ENCODE assay signal across 21 cellular contexts in genomic region chr15:67785431-67785830, GRCh38. TPM values are rescaled to one million over a fixed set of nuclear protein-coding genes. Genes with fewer than 3 reads are reported as not detected.
DNase-seq lines count a peak whose midpoint lies in the region; ATAC-seq, FAIRE-seq and TF ChIP-seq lines count a peak whose summit lies in the region.
"Had no signal": no experiment of that assay in that cellular context is flagged by ENCODE, and none has a peak within 500 bp of the region (broad histone marks: within the 10 kb centered on the region; RNA-seq: fewer than 3 reads in every experiment).

No MANE protein-coding gene starts in this region.

- H3K9me2 ChIP-seq in MM.1S (replicated peaks; ENCODE audit: insufficient read depth, low read length) = no peaks in the 10 kb centered on the region

- CTCF ChIA-PET in HepG2 (lab: Yijun Ruan, JAX; ENCODE audit: low intra/inter-chr PET ratio, low total read pairs) = no interaction called here
- CTCF ChIA-PET in K562 (lab: Yijun Ruan, JAX; ENCODE audit: low intra/inter-chr PET ratio) = no interaction called here

- H2AFZ ChIP-seq in HepG2 (ENCODE audit: low read length) (no peak overlapping the region), MM.1S (ENCODE audit: low read length) (no peak overlapping the region), K562 (ENCODE audit: low read depth, low read length) (no peak overlapping the region)

- H3K36me3 ChIP-seq in HepG2 (replicated peaks in 1 of 2; ENCODE audit: control insufficient read depth in 1 of 2, insufficient read depth in 2 of 2, low read length in 2 of 2) = no peaks in the 10 kb centered on the region; a peak in 2 of 5 replicates
- no peaks in the 10 kb centered on the region for H3K36me3 ChIP-seq in right lobe of liver
- no peaks in the 10 kb centered on the region for H3K36me3 ChIP-seq in MM.1S (replicated peaks; ENCODE audit: insufficient read depth, low read length)
- H3K36me3 ChIP-seq in K562 (ENCODE audit: control insufficient read depth, insufficient read depth, low read length) = no peaks in the 10 kb centered on the region
- H3K36me3 ChIP-seq in uterus = no peaks in the 10 kb centered on the region

- DNase-seq in HepG2 (ENCODE audit: low spot score) = no peak
- no peak for DNase-seq in right lobe of liver
- no peak for DNase-seq in MM.1S
- no peak for DNase-seq in K562 (ENCODE audit: extremely low read depth in 1 of 4, low spot score in 3 of 4)
- no peak for DNase-seq in NCI-H1694 treated with DMSO at 0.1 percent for 48 hours (lab: John Stamatoyannopoulos, UW)
- DNase-seq in HuH-7.5 (ENCODE audit: low spot score) = no peak
- DNase-seq in uterus = no peak
- DNase-seq: activated CD4-positive, alpha-beta T cell treated with anti-CD3 and anti-CD28 coated beads, Interleukin-2, amount 10 ng/mL, durations not matched to agents 24 days and 14 days; Caco-2; HCEC 1CT; heart right ventricle; KBM-7; left ventricle myocardium superior; mucosa of descending colon; NCI-H1105; stimulated activated CD4-positive, alpha-beta T cell treated with anti-CD3 and anti-CD28 coated beads, Interleukin-4, amount 100 ng/mL, for 1 hour had no signal

- no peak for TF ChIP-seq RAD21 in HepG2 (CRISPR knock-in tag; IDR thresholded peaks at IDR 0.05)
- TF ChIP-seq RAD21 in K562 (CRISPR knock-in tag; conservative IDR thresholded peaks at IDR 0.05 in 1 of 2, IDR thresholded peaks at IDR 0.05 in 1 of 2) = no peak

- in situ Hi-C loops in HepG2 (cut with HindIII; ENCODE audit: extremely low pct_ligation_motif_present, low pct_unique_long_range_greater_than_20kb) = no loop called here
- in situ Hi-C loops in K562 (cut with MboI) = no loop called here

- TF ChIP-seq CTCF in HepG2 (CRISPR knock-in tag; IDR thresholded peaks at IDR 0.05) = no peak
- TF ChIP-seq CTCF in right lobe of liver (IDR thresholded peaks at IDR 0.05) = no peak
- TF ChIP-seq CTCF in MM.1S (IDR thresholded peaks at IDR 0.05; ENCODE audit: low read length) = no peak
- no peak for TF ChIP-seq CTCF in K562 (IDR thresholded peaks at IDR 0.05 in 2 of 3, conservative IDR thresholded peaks at IDR 0.05 in 1 of 3; ENCODE audit: insufficient read depth in 2 of 3, low read depth in 1 of 3, low read length in 3 of 3)
- no peak for TF ChIP-seq CTCF in uterus (IDR thresholded peaks at IDR 0.05)

- no peaks in the 10 kb centered on the region for H4K20me1 ChIP-seq in HepG2 (ENCODE audit: insufficient read depth, low read length)
- H4K20me1 ChIP-seq in MM.1S (ENCODE audit: insufficient read depth, low read length) = no peaks in the 10 kb centered on the region
- H4K20me1 ChIP-seq in K562 (replicated peaks; ENCODE audit: control insufficient read depth, insufficient read depth, low read length) = no peaks in the 10 kb centered on the region

- H3K4me2 ChIP-seq in HepG2 (ENCODE audit: low read depth, low read length) = no peak overlapping the region
- peak overlapping the region; percentile 44; the same call in 1 of the 2 replicates for H3K4me2 ChIP-seq in MM.1S (ENCODE audit: low read depth, low read length)
- H3K4me2 ChIP-seq in K562 (ENCODE audit: insufficient read depth, low read length) = no peak overlapping the region
- H3K4me2 ChIP-seq: smooth muscle cell had no signal

- POLR2A ChIA-PET in HepG2 (lab: Yijun Ruan, JAX) = no interaction called here
- POLR2A ChIA-PET in K562 (lab: Yijun Ruan, JAX) = interaction anchor here (0.6 kb wide), 1 partner anchor 48 kb away, joined by 3 read pairs; no protein-coding TSS in a partner anchor

- no peak overlapping the region for H3K27ac ChIP-seq in HepG2 (ENCODE audit: extremely low read length, insufficient read depth, low read length)
- H3K27ac ChIP-seq in right lobe of liver = no peak overlapping the region
- peak overlapping the region; percentile 82; the same call in 1 of the 2 replicates for H3K27ac ChIP-seq in MM.1S (ENCODE audit: low read length)
- no peak overlapping the region for H3K27ac ChIP-seq in K562 (ENCODE audit: extremely low read depth, low read depth, low read length)
- H3K27ac ChIP-seq in uterus = no peak overlapping the region
- H3K27ac ChIP-seq: heart right ventricle, RWPE1, vagina had no signal

- 79% methylated on average over 5 of the region's 5 CpGs for WGBS in HepG2 (ENCODE audit: low lambda C conversion rate)
- WGBS in right lobe of liver (ENCODE audit: insufficient coverage, low coverage, low lambda C conversion rate, missing lambda C conversion rate) = 90% methylated on average over 4 of the region's 5 CpGs
- WGBS in K562 (ENCODE audit: insufficient coverage, low coverage, missing lambda C conversion rate) = 45% methylated on average over 5 of the region's 5 CpGs

- no peak overlapping the region for H3K4me3 ChIP-seq in HepG2 (replicated peaks in 1 of 3; ENCODE audit: insufficient read depth in 1 of 3, low read depth in 2 of 3, low read length in 3 of 3)
- H3K4me3 ChIP-seq in right lobe of liver = no peak overlapping the region
- no peak overlapping the region for H3K4me3 ChIP-seq in MM.1S (ENCODE audit: low read length)
- no peak overlapping the region for H3K4me3 ChIP-seq in K562
- H3K4me3 ChIP-seq in uterus = no peak overlapping the region
- H3K4me3 ChIP-seq: heart right ventricle, mucosa of descending colon, smooth muscle cell, vagina had no signal

- TF ChIP-seq POLR2A in HepG2 (IDR thresholded peaks at IDR 0.05; ENCODE audit: insufficient read depth in 1 of 2, low read depth in 2 of 2, low read length in 2 of 2) (no peak), right lobe of liver (IDR thresholded peaks at IDR 0.05) (no peak), K562 (conservative IDR thresholded peaks at IDR 0.05) (no peak), uterus (IDR thresholded peaks at IDR 0.05) (no peak)

- ATAC-seq in HepG2 (no peak), right lobe of liver (no peak), K562 (no peak), GM18498 (IDR thresholded peaks at IDR 0.05; ENCODE audit: unreplicated experiment) (no peak)
- ATAC-seq: heart right ventricle, left ventricle myocardium superior, mucosa of descending colon had no signal

- H3K9me3 ChIP-seq in HepG2 (ENCODE audit: low read length) (no peaks in the 10 kb centered on the region), right lobe of liver (no peaks in the 10 kb centered on the region), MM.1S (replicated peaks; ENCODE audit: insufficient read depth, low read length) (no peaks in the 10 kb centered on the region), K562 (replicated peaks; ENCODE audit: control insufficient read depth, insufficient read depth, low read depth, low read length) (no peaks in the 10 kb centered on the region), uterus (no peaks in the 10 kb centered on the region)
- H3K9me3 ChIP-seq: Caco-2, heart right ventricle, mucosa of descending colon, vagina had no signal

- BruUV-seq in HepG2 (replicated peaks; lab: Mats Ljungman, UMichigan) (no TSS peak), K562 (replicated peaks; lab: Mats Ljungman, UMichigan) (no TSS peak)

- H3F3A ChIP-seq in MM.1S (ENCODE audit: insufficient read depth, low read length) = peaks cover 30% of the 10 kb centered on the region

- no peak for FAIRE-seq in HepG2 (lab: Jason Lieb, UNC)
- no peak for FAIRE-seq in K562 (lab: Jason Lieb, UNC)

- TF ChIP-seq EP300 in HepG2 (IDR thresholded peaks at IDR 0.05; ENCODE audit: low read depth in 2 of 2, low read length in 2 of 2) = no peak
- TF ChIP-seq EP300 in HepG2 (CRISPR knock-in tag; IDR thresholded peaks at IDR 0.05; ENCODE audit: borderline replicate concordance) = no peak
- TF ChIP-seq EP300 in K562 (IDR thresholded peaks at IDR 0.05; ENCODE audit: low read length) = no peak

- H3K27me3 ChIP-seq in HepG2 (ENCODE audit: control insufficient read depth in 1 of 2, insufficient read depth in 2 of 2, low read length in 2 of 2) (no peaks in the 10 kb centered on the region), right lobe of liver (no peaks in the 10 kb centered on the region), MM.1S (replicated peaks; ENCODE audit: insufficient read depth, low read length) (no peaks in the 10 kb centered on the region), K562 (ENCODE audit: control insufficient read depth in 2 of 2, insufficient read depth in 2 of 2, low read length in 2 of 2) (no peaks in the 10 kb centered on the region), uterus (no peaks in the 10 kb centered on the region)
- H3K27me3 ChIP-seq: heart right ventricle, vagina had no signal

- no peak overlapping the region for H3K9ac ChIP-seq in HepG2 (ENCODE audit: insufficient read depth, low read depth, low read length)
- H3K9ac ChIP-seq in MM.1S (ENCODE audit: low read length) = no peak overlapping the region
- no peak overlapping the region for H3K9ac ChIP-seq in K562 (ENCODE audit: insufficient read depth in 1 of 2, low read depth in 2 of 2, low read length in 2 of 2)

- intact Hi-C loops in HepG2 (cut with micrococcal nuclease; ENCODE audit: unreplicated experiment) (no loop called here), right lobe of liver (cut with DNase I) (no loop called here), K562 (cut with micrococcal nuclease) (no loop called here), uterus (cut with DNase I; ENCODE audit: low total_unique reads) (no loop called here)

- no peaks in the 10 kb centered on the region for H3K9me1 ChIP-seq in K562 (ENCODE audit: control insufficient read depth, insufficient read depth, low read length)

- no peaks in the 10 kb centered on the region for H3K79me2 ChIP-seq in HepG2 (ENCODE audit: insufficient read depth, low read length)
- H3K79me2 ChIP-seq in MM.1S (ENCODE audit: low read length) = no peaks in the 10 kb centered on the region
- no peaks in the 10 kb centered on the region for H3K79me2 ChIP-seq in K562 (ENCODE audit: control insufficient read depth, insufficient read depth, low read length)

- no peaks in the 10 kb centered on the region for H3K4me1 ChIP-seq in HepG2 (ENCODE audit: insufficient read depth, low read length)
- H3K4me1 ChIP-seq in right lobe of liver = no peaks in the 10 kb centered on the region
- peaks cover 33% of the 10 kb centered on the region for H3K4me1 ChIP-seq in MM.1S (ENCODE audit: low read length)
- peaks cover 0 to 8% of the 10 kb centered on the region in 2 experiments; a peak in 3 of 5 replicates for H3K4me1 ChIP-seq in K562 (replicated peaks in 1 of 2; ENCODE audit: control insufficient read depth in 2 of 2, insufficient read depth in 2 of 2, low read length in 2 of 2)
- no peaks in the 10 kb centered on the region for H3K4me1 ChIP-seq in uterus
- H3K4me1 ChIP-seq: Caco-2, vagina had no signal

RNA-seq across cellular contexts. Expression of gene SKOR1, which starts 39.9 kb away (rescaled TPM):
- total RNA-seq in HepG2 (2016; rRNA removed; fragmentation: Illumina TruSeq; extraction: Trizol) (0.09 and 0.10 TPM in 2 replicates), right lobe of liver (under 1 TPM in 5 of 6 experiments, not detected in 1; 0.05 to 0.21 (median 0.09) TPM), K562 (2014; rRNA removed) (0.12 and 0.41 TPM in 2 replicates), K562 (2014; rRNA removed; fragmentation: Illumina TruSeq; extraction: Trizol) (not detected in 2 replicates), K562 (2015; rRNA removed; fragmentation: Illumina TruSeq; extraction: Trizol) (0.07 TPM in 1 of 2 replicates, not detected in the other), K562 (2021) (0.31 TPM in 2 replicates), uterus (1 to 10 TPM in 1 of 4 donors, under 1 TPM in 2, not detected in 1; 0.35 to 1.7 (median 0.77) TPM)
- total RNA-seq in HepG2 (2016; cell fraction: cytosol; rRNA removed; fragmentation: Illumina TruSeq; extraction: Trizol; ENCODE audit: low read depth) = 0.10 TPM in 1 of 2 replicates, not detected in the other
- 0.09 TPM in 1 of 2 replicates, not detected in the other for total RNA-seq in HepG2 (2016; cell fraction: insoluble cytoplasmic fraction; rRNA removed; fragmentation: Illumina TruSeq; extraction: Trizol)
- not detected in 2 replicates for total RNA-seq in HepG2 (2016; cell fraction: membrane; rRNA removed; fragmentation: Illumina TruSeq; extraction: Trizol)
- 0.25 TPM in 1 of 2 replicates, not detected in the other for total RNA-seq in HepG2 (2016; cell fraction: nucleus; rRNA removed; fragmentation: Illumina TruSeq; extraction: Trizol)
- polyA plus RNA-seq in HepG2 (2011; rRNA removed) (0.11 and 0.14 TPM in 2 replicates), K562 (2011; rRNA removed) (0.04 and 0.08 TPM in 2 replicates), K562 (2014; fragmentation: Illumina TruSeq; extraction: Trizol) (0.04 and 0.07 TPM in 2 replicates), K562 (2014; fragmentation: Nextera tagmentation; extraction: Ambion mirVana) (not detected), K562 (2014; rRNA removed) (0.11 and 0.23 TPM in 2 replicates)
- 0.04 and 0.09 TPM in 2 replicates for polyA plus RNA-seq in HepG2 (2011; cell fraction: cytosol; rRNA removed)
- 0.96 and 1.0 TPM in 2 replicates for polyA plus RNA-seq in HepG2 (2011; cell fraction: nucleus; rRNA removed)
- polyA plus RNA-seq in HepG2 (2012) = 0.27 and 0.28 TPM in 2 replicates
- not detected in 2 replicates for polyA plus RNA-seq in HepG2 (2016; cell fraction: cytosol; fragmentation: Illumina TruSeq; extraction: Trizol; ENCODE audit: low read depth)
- polyA plus RNA-seq in HepG2 (2016; cell fraction: insoluble cytoplasmic fraction; fragmentation: Illumina TruSeq; extraction: Trizol; ENCODE audit: low read depth) = 0.05 and 0.14 TPM in 2 replicates
- polyA plus RNA-seq in HepG2 (2016; cell fraction: membrane; fragmentation: Illumina TruSeq; extraction: Trizol; ENCODE audit: low read depth) = not detected in 2 replicates
- 0.35 and 0.36 TPM in 2 replicates for polyA plus RNA-seq in HepG2 (2016; cell fraction: nucleus; fragmentation: Illumina TruSeq; extraction: Trizol; ENCODE audit: insufficient read depth, low read depth)
- polyA minus RNA-seq in HepG2 (2011; rRNA and poly(A)+ RNA removed; ENCODE audit: low replicate concordance) = 0.28 and 0.80 TPM in 2 replicates
- not detected in 2 replicates for polyA minus RNA-seq in HepG2 (2011; cell fraction: cytosol; rRNA and poly(A)+ RNA removed)
- polyA minus RNA-seq in HepG2 (2011; cell fraction: nucleus; rRNA and poly(A)+ RNA removed) = 0.75 and 0.90 TPM in 2 replicates
- total RNA-seq in K562 (2011; cell fraction: chromatin; rRNA removed; ENCODE audit: low replicate concordance) = 0.12 and 0.25 TPM in 2 replicates
- total RNA-seq in K562 (2011; cell fraction: nucleolus; rRNA removed) = 0.17 TPM in 1 of 2 replicates, not detected in the other
- total RNA-seq in K562 (2011; cell fraction: nucleoplasm; rRNA removed) = 0.07 TPM in 1 of 2 replicates, not detected in the other
- polyA plus RNA-seq in K562 (2011; cell fraction: cytosol; rRNA removed) = 0.01 and 0.07 TPM in 2 replicates
- 0.18 and 0.22 TPM in 2 replicates for polyA plus RNA-seq in K562 (2011; cell fraction: nucleus; rRNA removed)
- 0.13 and 0.43 TPM in 2 replicates for polyA plus RNA-seq in K562 (2012)
- polyA minus RNA-seq in K562 (2011; rRNA and poly(A)+ RNA removed) = 0.07 and 0.12 TPM in 2 replicates
- polyA minus RNA-seq in K562 (2011; cell fraction: cytosol; rRNA and poly(A)+ RNA removed) = 0.36 TPM in 1 of 2 replicates, not detected in the other
- 0.13 and 0.33 TPM in 2 replicates for polyA minus RNA-seq in K562 (2011; cell fraction: nucleus; rRNA and poly(A)+ RNA removed)
- total RNA-seq: Caco-2 had no signal

RNA-seq across cellular contexts. Expression of gene RNU6-1, which starts 54.4 kb away (rescaled TPM):
- total RNA-seq in HepG2 (2016; rRNA removed; fragmentation: Illumina TruSeq; extraction: Trizol) (under 0.01 TPM in 1 of 2 replicates, not detected in the other), right lobe of liver (not detected), K562 (2014; rRNA removed) (not detected in 2 replicates), K562 (2014; rRNA removed; fragmentation: Illumina TruSeq; extraction: Trizol) (not detected in 2 replicates), K562 (2015; rRNA removed; fragmentation: Illumina TruSeq; extraction: Trizol) (not detected in 2 replicates), K562 (2021) (not detected in 2 replicates), uterus (not detected)
- under 0.01 TPM in 2 replicates for total RNA-seq in HepG2 (2016; cell fraction: cytosol; rRNA removed; fragmentation: Illumina TruSeq; extraction: Trizol; ENCODE audit: low read depth)
- under 0.01 TPM in 1 of 2 replicates, not detected in the other for total RNA-seq in HepG2 (2016; cell fraction: insoluble cytoplasmic fraction; rRNA removed; fragmentation: Illumina TruSeq; extraction: Trizol)
- total RNA-seq in HepG2 (2016; cell fraction: membrane; rRNA removed; fragmentation: Illumina TruSeq; extraction: Trizol) = under 0.01 TPM in 1 of 2 replicates, not detected in the other
- not detected in 2 replicates for total RNA-seq in HepG2 (2016; cell fraction: nucleus; rRNA removed; fragmentation: Illumina TruSeq; extraction: Trizol)
- polyA plus RNA-seq in HepG2 (2011; rRNA removed) (not detected in 2 replicates), K562 (2011; rRNA removed) (not detected in 2 replicates), K562 (2014; fragmentation: Illumina TruSeq; extraction: Trizol) (not detected in 2 replicates), K562 (2014; fragmentation: Nextera tagmentation; extraction: Ambion mirVana) (not detected), K562 (2014; rRNA removed) (not detected in 2 replicates)
- not detected in 2 replicates for polyA plus RNA-seq in HepG2 (2011; cell fraction: cytosol; rRNA removed)
- polyA plus RNA-seq in HepG2 (2011; cell fraction: nucleus; rRNA removed) = not detected in 2 replicates
- not detected in 2 replicates for polyA plus RNA-seq in HepG2 (2012)
- not detected in 2 replicates for polyA plus RNA-seq in HepG2 (2016; cell fraction: cytosol; fragmentation: Illumina TruSeq; extraction: Trizol; ENCODE audit: low read depth)
- polyA plus RNA-seq in HepG2 (2016; cell fraction: insoluble cytoplasmic fraction; fragmentation: Illumina TruSeq; extraction: Trizol; ENCODE audit: low read depth) = not detected in 2 replicates
- not detected in 2 replicates for polyA plus RNA-seq in HepG2 (2016; cell fraction: membrane; fragmentation: Illumina TruSeq; extraction: Trizol; ENCODE audit: low read depth)
- polyA plus RNA-seq in HepG2 (2016; cell fraction: nucleus; fragmentation: Illumina TruSeq; extraction: Trizol; ENCODE audit: insufficient read depth, low read depth) = not detected in 2 replicates
- polyA minus RNA-seq in HepG2 (2011; rRNA and poly(A)+ RNA removed; ENCODE audit: low replicate concordance) = under 0.01 TPM in 1 of 2 replicates, not detected in the other
- polyA minus RNA-seq in HepG2 (2011; cell fraction: cytosol; rRNA and poly(A)+ RNA removed) = under 0.01 TPM in 1 of 2 replicates, not detected in the other
- polyA minus RNA-seq in HepG2 (2011; cell fraction: nucleus; rRNA and poly(A)+ RNA removed) = not detected in 2 replicates
- total RNA-seq in K562 (2011; cell fraction: chromatin; rRNA removed; ENCODE audit: low replicate concordance) = not detected in 2 replicates
- not detected in 2 replicates for total RNA-seq in K562 (2011; cell fraction: nucleolus; rRNA removed)
- total RNA-seq in K562 (2011; cell fraction: nucleoplasm; rRNA removed) = not detected in 2 replicates
- not detected in 2 replicates for polyA plus RNA-seq in K562 (2011; cell fraction: cytosol; rRNA removed)
- not detected in 2 replicates for polyA plus RNA-seq in K562 (2011; cell fraction: nucleus; rRNA removed)
- polyA plus RNA-seq in K562 (2012) = not detected in 2 replicates
- under 0.01 TPM in 2 replicates for polyA minus RNA-seq in K562 (2011; rRNA and poly(A)+ RNA removed)
- polyA minus RNA-seq in K562 (2011; cell fraction: cytosol; rRNA and poly(A)+ RNA removed) = 667 TPM in 1 of 2 replicates, not detected in the other
- under 0.01 TPM in 1 of 2 replicates, not detected in the other for polyA minus RNA-seq in K562 (2011; cell fraction: nucleus; rRNA and poly(A)+ RNA removed)
- total RNA-seq: activated CD4-positive, alpha-beta T cell treated with anti-CD3 and anti-CD28 coated beads, Interleukin-2, amount 10 ng/mL, durations not matched to agents 24 days and 14 days; Caco-2; heart right ventricle; left ventricle myocardium superior; mucosa of descending colon; pulmonary artery endothelial cell; smooth muscle cell; vagina had no signal
- polyA plus RNA-seq: heart right ventricle, smooth muscle cell had no signal

Comparison
In these comparisons a context has a peak if more than half of its experiments do, and no peak if none do; other contexts are left out.
1. Of the 241 proteins assayed by ChIP-seq in both HepG2 and K562: peak only in HepG2: none; only in K562: NFIC; in both: none; in neither: 240.